ENCODE assay signal across 8 cellular contexts in the genomic region with DNA sequence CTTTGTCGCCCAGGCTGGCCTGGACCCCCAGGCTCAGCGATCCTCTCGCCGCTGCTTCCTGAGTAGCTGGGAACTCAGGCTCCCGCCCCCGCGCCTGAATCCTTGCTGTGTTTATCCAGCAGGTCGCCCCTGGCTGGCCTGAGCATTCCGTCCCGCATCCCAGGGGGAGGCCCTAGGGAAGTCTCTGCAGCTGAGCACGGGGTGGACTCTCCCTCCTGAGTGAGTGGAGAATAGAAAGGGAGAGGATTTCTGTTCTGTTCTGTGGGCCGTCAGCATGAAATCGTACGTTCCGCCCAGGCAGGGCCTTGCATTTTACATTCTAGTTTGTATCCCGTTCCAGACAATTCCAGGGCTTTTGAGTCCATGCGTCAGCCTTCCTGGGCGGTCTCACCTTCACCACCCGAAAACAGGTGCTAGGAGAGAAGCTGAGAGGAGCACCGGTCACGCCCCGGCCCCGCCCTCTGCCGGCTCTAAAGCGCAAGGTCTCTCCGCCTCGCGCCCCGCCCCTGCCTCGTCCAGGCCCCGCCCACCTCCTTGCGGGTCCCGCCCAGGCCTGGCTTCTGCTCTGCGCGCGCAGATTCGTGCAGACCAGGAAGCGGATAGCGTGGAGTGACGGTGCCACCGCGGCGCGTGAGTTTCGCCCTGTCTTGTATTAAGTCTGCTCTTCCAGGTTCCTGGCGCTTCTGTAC. TPM values are rescaled to one million over a fixed set of nuclear protein-coding genes. Genes with fewer than 3 reads are reported as not detected.
DNase-seq lines count a peak whose midpoint lies in the region; ATAC-seq and TF ChIP-seq lines count a peak whose summit lies in the region.

A gene (plus strand): TSS at position 586 of the 689 bp plus-strand sequence. CDS start 15,285 bp downstream, outside the sequence.

- intact Hi-C loops in Panc1 (cut with micrococcal nuclease; ENCODE audit: unreplicated experiment) = no loop called here
- intact Hi-C loops in activated T-helper 1 cell treated with anti-CD3 and anti-CD28 coated beads, Interleukin-12 subunit alpha, Interleukin-12 subunit beta, Interleukin-2, Interleukin-4 antibody, amounts not matched to agents 30 ng/mL and 10 ng/mL and 1 ng/mL, durations not matched to agents 14 hours and 24 hours and 36 hours (cut with micrococcal nuclease) = loop anchor here (1.0 to 10.0 kb wide), 12 partner anchors 36 to 793 kb away; a partner anchor contains a TSS

- peak within 1 kb of the TSS; percentile 88 for H3K4me3 Mint-ChIP-seq in activated T-helper 1 cell treated with anti-CD3 and anti-CD28 coated beads, Interleukin-12 subunit alpha, Interleukin-12 subunit beta, Interleukin-2, Interleukin-4 antibody, amounts not matched to agents 30 ng/mL and 10 ng/mL and 1 ng/mL, durations not matched to agents 14 hours and 24 hours and 36 hours
- H3K4me3 Mint-ChIP-seq in naive thymus-derived CD8-positive, alpha-beta T cell = peak within 1 kb of the TSS; percentile 87 to 99 (median 98)
- peak within 1 kb of the TSS; percentile 98 to 99 for H3K4me3 Mint-ChIP-seq in stimulated activated naive B cell treated with anti-CD40 and anti-IgM and Interleukin-4, amounts not matched to agents 10 μg/mL and 1 μg/mL and 100 μg/mL, for 72 hours

- peaks cover 36% of the 10 kb centered on the region for H3K36me3 Mint-ChIP-seq in activated T-helper 1 cell treated with anti-CD3 and anti-CD28 coated beads, Interleukin-12 subunit alpha, Interleukin-12 subunit beta, Interleukin-2, Interleukin-4 antibody, amounts not matched to agents 30 ng/mL and 10 ng/mL and 1 ng/mL, durations not matched to agents 14 hours and 24 hours and 36 hours (ENCODE audit: low read depth)
- peaks cover 18 to 30% (median 27%) of the 10 kb centered on the region in 3 donors for H3K36me3 Mint-ChIP-seq in naive thymus-derived CD8-positive, alpha-beta T cell
- H3K36me3 Mint-ChIP-seq in stimulated activated naive B cell treated with anti-CD40 and anti-IgM and Interleukin-4, amounts not matched to agents 10 μg/mL and 1 μg/mL and 100 μg/mL, for 72 hours = peaks cover 24 to 39% of the 10 kb centered on the region in 2 donors

- H3K36me3 ChIP-seq in KMS-11 (ENCODE audit: insufficient read depth) (no peaks in the 10 kb centered on the region), Panc1 (ENCODE audit: control insufficient read depth, insufficient read depth, low read length) (no peaks in the 10 kb centered on the region), fibroblast of lung (ENCODE audit: control insufficient read depth, insufficient read depth, low read length) (no peaks in the 10 kb centered on the region)

- in situ Hi-C loops in Panc1 (cut with HindIII; ENCODE audit: low pct_unique_long_range_greater_than_20kb, low sequenced_read_pairs) = no loop called here

- H3K79me2 ChIP-seq in KMS-11 (ENCODE audit: insufficient read depth, low read depth) (no peaks in the 10 kb centered on the region), fibroblast of lung (ENCODE audit: control insufficient read depth, insufficient read depth, low read length) (no peaks in the 10 kb centered on the region)

- H3K9ac ChIP-seq in KMS-11 (peak within 1 kb of the TSS; percentile 63), fibroblast of lung (ENCODE audit: insufficient read depth, low read length) (peak within 1 kb of the TSS; percentile 73)

- POLR2A ChIA-PET in Panc1 (lab: Charles Lee) = no interaction called here
- POLR2A ChIA-PET in naive thymus-derived CD8-positive, alpha-beta T cell (lab: Charles Lee) = no interaction called here

- peak; percentile 93 for ATAC-seq in GM21737 (IDR thresholded peaks at IDR 0.05; ENCODE audit: unreplicated experiment)
- ATAC-seq in Panc1 = peak; percentile 100
- peak; percentile 95 to 98 for ATAC-seq in naive thymus-derived CD8-positive, alpha-beta T cell
- peak; percentile 99 to 100 for ATAC-seq in stimulated activated naive B cell treated with anti-CD40 and anti-IgM and Interleukin-4, amounts not matched to agents 10 μg/mL and 1 μg/mL and 100 μg/mL, for 72 hours (replicated peaks)

- CTCF ChIA-PET in Panc1 (lab: Charles Lee) = no interaction called here

- H3K4me2 ChIP-seq in KMS-11 (no peak within 1 kb of the TSS), fibroblast of lung (ENCODE audit: extremely low read depth, insufficient read depth, low read length) (peak within 1 kb of the TSS; percentile 92)

- peaks cover 17% of the 10 kb centered on the region; the same call in 1 of the 2 replicates for H3K9me3 ChIP-seq in Panc1 (ENCODE audit: control insufficient read depth, insufficient read depth, low read depth, low read length)
- H3K9me3 ChIP-seq in fibroblast of lung (ENCODE audit: control insufficient read depth, insufficient read depth, low read depth, low read length) = no peaks in the 10 kb centered on the region

- H3K4me3 ChIP-seq in KMS-11 (IDR thresholded peaks at IDR 0.05; ENCODE audit: insufficient read depth, low read depth, low read length) (no peak within 1 kb of the TSS), Panc1 (ENCODE audit: low read depth in 2 of 2, low read length in 2 of 2) (peak within 1 kb of the TSS; percentile 70 to 82), fibroblast of lung (replicated peaks in 1 of 4; ENCODE audit: control extremely low read depth in 1 of 4, insufficient read depth in 1 of 4, low read depth in 3 of 4, low read length in 4 of 4) (peak within 1 kb of the TSS; percentile 84 to 89 (median 88))

- H3K9me3 Mint-ChIP-seq in activated T-helper 1 cell treated with anti-CD3 and anti-CD28 coated beads, Interleukin-12 subunit alpha, Interleukin-12 subunit beta, Interleukin-2, Interleukin-4 antibody, amounts not matched to agents 30 ng/mL and 10 ng/mL and 1 ng/mL, durations not matched to agents 14 hours and 24 hours and 36 hours = peaks cover 12% of the 10 kb centered on the region
- H3K9me3 Mint-ChIP-seq in naive thymus-derived CD8-positive, alpha-beta T cell = peaks cover 0 to 23% (median 7%) of the 10 kb centered on the region in 9 donors
- H3K9me3 Mint-ChIP-seq in stimulated activated naive B cell treated with anti-CD40 and anti-IgM and Interleukin-4, amounts not matched to agents 10 μg/mL and 1 μg/mL and 100 μg/mL, for 72 hours = no peaks in the 10 kb centered on the region

- TF ChIP-seq CTCF in KMS-11 (conservative IDR thresholded peaks at IDR 0.05; ENCODE audit: low read depth, low read length) = peak; percentile 30; the same call in 1 of the 2 replicates
- peak; percentile 17; the same call in 1 of the 2 replicates for TF ChIP-seq CTCF in Panc1 (IDR thresholded peaks at IDR 0.05)
- TF ChIP-seq CTCF in fibroblast of lung (conservative IDR thresholded peaks at IDR 0.05 in 1 of 2, IDR thresholded peaks at IDR 0.05 in 1 of 2; ENCODE audit: low read depth in 1 of 2, low read length in 2 of 2) = peak; percentile 33 to 46

- DNase-seq in Daoy (ENCODE audit: low read depth) (peak; percentile 97), Panc1 (ENCODE audit: low read depth, low spot score) (peak; percentile 59), fibroblast of lung (ENCODE audit: low read depth in 2 of 2) (peak; percentile 83 to 86)
- DNase-seq in activated T-helper 1 cell treated with anti-CD3 and anti-CD28 coated beads, Interleukin-12 subunit alpha, Interleukin-12 subunit beta, Interleukin-2, Interleukin-4 antibody, amounts not matched to agents 30 ng/mL and 10 ng/mL and 1 ng/mL, durations not matched to agents 14 hours and 24 hours and 36 hours (ENCODE audit: low spot score) = peak; percentile 96
- DNase-seq in naive thymus-derived CD8-positive, alpha-beta T cell = peak; percentile 93 to 99 (median 98)
- peak; percentile 94 for DNase-seq in stimulated activated naive B cell treated with anti-CD40 and anti-IgM and Interleukin-4, amounts not matched to agents 10 μg/mL and 1 μg/mL and 100 μg/mL, for 72 hours

- no peaks in the 10 kb centered on the region for H3K27me3 Mint-ChIP-seq in activated T-helper 1 cell treated with anti-CD3 and anti-CD28 coated beads, Interleukin-12 subunit alpha, Interleukin-12 subunit beta, Interleukin-2, Interleukin-4 antibody, amounts not matched to agents 30 ng/mL and 10 ng/mL and 1 ng/mL, durations not matched to agents 14 hours and 24 hours and 36 hours (ENCODE audit: insufficient read depth)
- no peaks in the 10 kb centered on the region for H3K27me3 Mint-ChIP-seq in naive thymus-derived CD8-positive, alpha-beta T cell
- no peaks in the 10 kb centered on the region for H3K27me3 Mint-ChIP-seq in stimulated activated naive B cell treated with anti-CD40 and anti-IgM and Interleukin-4, amounts not matched to agents 10 μg/mL and 1 μg/mL and 100 μg/mL, for 72 hours

- no peaks in the 10 kb centered on the region for H4K20me1 ChIP-seq in KMS-11 (ENCODE audit: insufficient read depth)
- H4K20me1 ChIP-seq in fibroblast of lung (ENCODE audit: control insufficient read depth, extremely low read depth, insufficient read depth, low read length) = no peaks in the 10 kb centered on the region

- BruUV-seq in Panc1 (replicated peaks; lab: Mats Ljungman, UMichigan) = no TSS peak

- H3K4me1 Mint-ChIP-seq in activated T-helper 1 cell treated with anti-CD3 and anti-CD28 coated beads, Interleukin-12 subunit alpha, Interleukin-12 subunit beta, Interleukin-2, Interleukin-4 antibody, amounts not matched to agents 30 ng/mL and 10 ng/mL and 1 ng/mL, durations not matched to agents 14 hours and 24 hours and 36 hours (ENCODE audit: low read depth) = peaks cover 25% of the 10 kb centered on the region
- peaks cover 14 to 49% (median 35%) of the 10 kb centered on the region in 4 donors for H3K4me1 Mint-ChIP-seq in naive thymus-derived CD8-positive, alpha-beta T cell
- H3K4me1 Mint-ChIP-seq in stimulated activated naive B cell treated with anti-CD40 and anti-IgM and Interleukin-4, amounts not matched to agents 10 μg/mL and 1 μg/mL and 100 μg/mL, for 72 hours = peaks cover 7 to 39% of the 10 kb centered on the region in 2 donors

- H3K27ac Mint-ChIP-seq in activated T-helper 1 cell treated with anti-CD3 and anti-CD28 coated beads, Interleukin-12 subunit alpha, Interleukin-12 subunit beta, Interleukin-2, Interleukin-4 antibody, amounts not matched to agents 30 ng/mL and 10 ng/mL and 1 ng/mL, durations not matched to agents 14 hours and 24 hours and 36 hours = peak within 1 kb of the TSS; percentile 94
- H3K27ac Mint-ChIP-seq in naive thymus-derived CD8-positive, alpha-beta T cell = peak within 1 kb of the TSS; percentile 83 to 99 (median 98)
- H3K27ac Mint-ChIP-seq in stimulated activated naive B cell treated with anti-CD40 and anti-IgM and Interleukin-4, amounts not matched to agents 10 μg/mL and 1 μg/mL and 100 μg/mL, for 72 hours = peak within 1 kb of the TSS; percentile 98

- H3K27ac ChIP-seq in KMS-11 (peak within 1 kb of the TSS; percentile 32; the same call in 1 of the 2 replicates), Panc1 (ENCODE audit: low read length) (peak within 1 kb of the TSS; percentile 94), fibroblast of lung (ENCODE audit: insufficient read depth, low read length) (peak within 1 kb of the TSS; percentile 82)

- no peaks in the 10 kb centered on the region for H3K4me1 ChIP-seq in KMS-11 (ENCODE audit: low read depth, poor library complexity, severe bottlenecking)
- no peaks in the 10 kb centered on the region for H3K4me1 ChIP-seq in Panc1 (ENCODE audit: control insufficient read depth, insufficient read depth, low read length)
- no peaks in the 10 kb centered on the region for H3K4me1 ChIP-seq in fibroblast of lung (ENCODE audit: control insufficient read depth, extremely low read depth, insufficient read depth, low read length)

- H3K27me3 ChIP-seq in KMS-11 (ENCODE audit: insufficient read depth, low read depth) (no peaks in the 10 kb centered on the region), Panc1 (ENCODE audit: control insufficient read depth, insufficient read depth, low read length) (no peaks in the 10 kb centered on the region), fibroblast of lung (ENCODE audit: control insufficient read depth, insufficient read depth, low read length) (no peaks in the 10 kb centered on the region)

- H2AFZ ChIP-seq in KMS-11 (ENCODE audit: low read depth) (peak within 1 kb of the TSS; percentile 57; the same call in 1 of the 2 replicates), fibroblast of lung (ENCODE audit: low read length) (peak within 1 kb of the TSS; percentile 91)

RNA-seq across cellular contexts. Expression of the gene that starts here (rescaled TPM):
- 12.3 and 12.8 TPM in 2 replicates for total RNA-seq in Daoy (2014; rRNA removed; shearing (Covaris generic))
- 21.8 TPM for total RNA-seq in Panc1 (2021; ENCODE audit: unreplicated experiment)
- polyA plus RNA-seq in Panc1 (2012; ENCODE audit: insufficient read length) = 10.4 TPM
- total RNA-seq in activated T-helper 1 cell treated with anti-CD3 and anti-CD28 coated beads, Interleukin-12 subunit alpha, Interleukin-12 subunit beta, Interleukin-2, Interleukin-4 antibody, amounts not matched to agents 30 ng/mL and 10 ng/mL and 1 ng/mL, durations not matched to agents 14 hours and 24 hours and 36 hours = 9.9 and 12.3 TPM in 2 replicates
- 9.2 and 10.7 TPM in 2 replicates for total RNA-seq in fibroblast of lung
- 7.6 and 11.5 TPM in 2 replicates for polyA plus RNA-seq in fibroblast of lung
- 3.8 and 6.0 TPM in 2 replicates for polyA plus RNA-seq in fibroblast of lung (2012)
- 1.7 and 3.6 TPM in 2 replicates for polyA minus RNA-seq in fibroblast of lung (ENCODE audit: low replicate concordance)
- 10 to 100 TPM; 17.9 to 19.1 TPM for total RNA-seq in naive thymus-derived CD8-positive, alpha-beta T cell
- 10 to 100 TPM in 2 of 3 donors, 1 to 10 TPM in 1; 7.9 to 11.0 (median 10.1) TPM for polyA plus RNA-seq in naive thymus-derived CD8-positive, alpha-beta T cell

Comparison
In these comparisons a context has a peak if more than half of its experiments do, and no peak if none do; other contexts are left out.
1. H3K27ac ChIP-seq: peak in every context shown above with its lines; median percentile 94 in Panc1; 82 in fibroblast of lung; 32 in KMS-11.